8 cellular contexts compared by ENCODE assay signal in the genomic region with DNA sequence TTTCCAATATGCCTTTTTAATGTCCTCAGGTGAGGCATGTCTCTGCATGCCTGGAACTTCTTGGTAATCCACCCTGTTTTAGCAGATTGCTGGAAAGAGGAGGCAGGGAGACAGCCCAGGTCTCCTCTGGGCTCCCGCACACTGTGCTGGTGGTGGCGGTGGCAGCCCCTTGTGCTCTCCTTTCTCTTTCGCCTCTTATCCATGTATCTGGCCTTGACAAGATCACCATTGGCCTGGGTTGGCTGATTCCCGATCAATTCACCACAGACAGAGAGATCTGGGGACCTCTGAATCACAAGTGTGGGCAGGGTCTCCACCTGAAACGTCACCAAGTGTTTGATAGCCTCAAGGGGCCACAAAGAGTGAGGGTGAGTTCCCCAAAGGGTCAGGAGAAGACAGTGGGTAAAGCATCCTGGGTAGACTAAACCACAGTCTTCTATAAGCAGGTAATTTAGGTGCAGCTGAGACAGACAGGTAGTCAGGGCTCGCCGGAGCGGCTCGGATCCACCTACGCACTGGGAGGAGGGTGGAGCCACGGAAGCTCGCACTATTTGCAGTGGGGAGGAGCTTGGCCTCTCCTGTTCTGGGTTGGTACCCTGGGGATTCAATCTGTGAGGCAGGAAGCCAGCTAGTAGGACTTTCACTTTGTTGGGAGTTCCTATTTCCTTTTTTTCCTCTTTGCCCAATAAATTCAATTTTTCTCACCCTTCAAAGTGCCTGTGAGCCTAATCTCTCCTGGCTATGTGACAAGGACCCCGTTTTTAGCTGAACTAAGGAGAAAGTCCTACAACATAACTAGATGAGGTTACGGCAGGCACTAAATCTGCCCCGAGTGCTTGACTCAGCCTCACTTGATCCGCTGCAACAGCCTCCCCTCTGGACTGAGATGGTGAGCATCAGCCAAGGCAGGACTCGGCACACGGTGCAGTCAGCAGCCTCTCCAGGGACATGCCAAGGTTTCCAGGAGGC. TPM values are rescaled to one million over a fixed set of nuclear protein-coding genes. Genes with fewer than 3 reads are reported as not detected.
DNase-seq lines count a peak whose midpoint lies in the region; ATAC-seq and TF ChIP-seq lines count a peak whose summit lies in the region.

No MANE protein-coding gene starts in this region.

- H4K8ac ChIP-seq in neuronal stem cell (ENCODE audit: low read depth, low read length) = no peak overlapping the region

- H3K79me1 ChIP-seq in neuronal stem cell (ENCODE audit: low read depth, low read length) = no peaks in the 10 kb centered on the region

- H3K4me3 ChIP-seq in neuronal stem cell (ENCODE audit: low read length in 2 of 2) = no peak overlapping the region
- peak overlapping the region; percentile 22 to 48 (median 32) for H3K4me3 ChIP-seq in tibial nerve

- no peak overlapping the region for H3K23ac ChIP-seq in neuronal stem cell (ENCODE audit: low read depth, low read length, poor library complexity)

- peak overlapping the region; percentile 92 for H3K18ac ChIP-seq in neuronal stem cell (ENCODE audit: low read length)

- H3K36me3 Mint-ChIP-seq in activated CD4-positive, alpha-beta memory T cell treated with anti-CD3 and anti-CD28 coated beads, Interleukin-2, amount 10 ng/mL, durations not matched to agents 7 days and 5 days (ENCODE audit: low read depth) = no peaks in the 10 kb centered on the region

- H3K27me3 ChIP-seq in neuronal stem cell (ENCODE audit: control insufficient read depth in 3 of 3, insufficient read depth in 3 of 3, low read depth in 1 of 3, low read length in 3 of 3) (no peaks in the 10 kb centered on the region), tibial nerve (peaks cover 0 to 4% of the 10 kb centered on the region in 2 donors)

- no peaks in the 10 kb centered on the region for H3K36me3 ChIP-seq in neuronal stem cell (replicated peaks in 1 of 2; ENCODE audit: control insufficient read depth in 2 of 2, insufficient read depth in 2 of 2, low read length in 2 of 2)
- H3K36me3 ChIP-seq in tibial nerve = no peaks in the 10 kb centered on the region

- H3K4me3 Mint-ChIP-seq in activated CD4-positive, alpha-beta memory T cell treated with anti-CD3 and anti-CD28 coated beads, Interleukin-2, amount 10 ng/mL, durations not matched to agents 7 days and 5 days = peak overlapping the region; percentile 4

- no peak overlapping the region for H2BK15ac ChIP-seq in neuronal stem cell (ENCODE audit: low read length)

- no peak overlapping the region for H4K91ac ChIP-seq in neuronal stem cell (ENCODE audit: low read depth, low read length, poor library complexity)

- H3K4ac ChIP-seq in neuronal stem cell (ENCODE audit: low read length) = no peak overlapping the region

- H3K4me2 ChIP-seq in neuronal stem cell (ENCODE audit: insufficient read depth, low read length, poor library complexity, severe bottlenecking) = no peak overlapping the region

- H2BK12ac ChIP-seq in neuronal stem cell (ENCODE audit: low read length) = peak overlapping the region; percentile 18

- peak; percentile 17 for DNase-seq in NCI-H1092 treated with DMSO at 0.1 percent for 48 hours (lab: John Stamatoyannopoulos, UW)
- DNase-seq in NCI-H1092 (lab: John Stamatoyannopoulos, UW) = no peak
- peak; percentile 46 for DNase-seq in NCI-H2081 treated with DMSO at 0.1 percent for 48 hours (lab: John Stamatoyannopoulos, UW)
- DNase-seq in activated CD4-positive, alpha-beta memory T cell treated with anti-CD3 and anti-CD28 coated beads, Interleukin-2, amount 10 ng/mL, durations not matched to agents 7 days and 5 days = peak; percentile 17
- peak; percentile 39 for DNase-seq in fibroblast of gingiva (ENCODE audit: low read depth)
- DNase-seq in neuronal stem cell (ENCODE audit: low spot score) = no peak
- DNase-seq in tibial nerve (ENCODE audit: low spot score in 2 of 2) = peak; percentile 33 to 52

- H3K14ac ChIP-seq in neuronal stem cell (ENCODE audit: low read length) = no peak overlapping the region

- no peaks in the 10 kb centered on the region for H3K9me3 Mint-ChIP-seq in activated CD4-positive, alpha-beta memory T cell treated with anti-CD3 and anti-CD28 coated beads, Interleukin-2, amount 10 ng/mL, durations not matched to agents 7 days and 5 days

- H3K27me3 Mint-ChIP-seq in activated CD4-positive, alpha-beta memory T cell treated with anti-CD3 and anti-CD28 coated beads, Interleukin-2, amount 10 ng/mL, durations not matched to agents 7 days and 5 days = peaks cover 16% of the 10 kb centered on the region

- no peak overlapping the region for H2AK5ac ChIP-seq in neuronal stem cell (ENCODE audit: low read depth, low read length)

- POLR2A ChIA-PET in activated CD4-positive, alpha-beta memory T cell treated with anti-CD3 and anti-CD28 coated beads, Interleukin-2, amount 10 ng/mL, durations not matched to agents 7 days and 5 days (lab: Charles Lee) = no interaction called here

- H2BK120ac ChIP-seq in neuronal stem cell (ENCODE audit: low read depth, low read length) = peak overlapping the region; percentile 48

- peaks cover 8% of the 10 kb centered on the region for H3K4me1 Mint-ChIP-seq in activated CD4-positive, alpha-beta memory T cell treated with anti-CD3 and anti-CD28 coated beads, Interleukin-2, amount 10 ng/mL, durations not matched to agents 7 days and 5 days

- peak; percentile 97 for ATAC-seq in HG02884 (IDR thresholded peaks at IDR 0.05; ENCODE audit: unreplicated experiment)

- no peak overlapping the region for H3K9ac ChIP-seq in neuronal stem cell (ENCODE audit: low read depth, low read length, poor library complexity)

- CTCF ChIA-PET in activated CD4-positive, alpha-beta memory T cell treated with anti-CD3 and anti-CD28 coated beads, Interleukin-2, amount 10 ng/mL, durations not matched to agents 7 days and 5 days (lab: Charles Lee) = no interaction called here

- TF ChIP-seq POLR2A in tibial nerve (IDR thresholded peaks at IDR 0.05) = no peak

- peak overlapping the region; percentile 2 for H2BK5ac ChIP-seq in neuronal stem cell (ENCODE audit: low read length)

- no peak for TF ChIP-seq CTCF in tibial nerve (IDR thresholded peaks at IDR 0.05)

- peaks cover 0 to 4% of the 10 kb centered on the region in 2 donors for H3K9me3 ChIP-seq in neuronal stem cell (replicated peaks in 1 of 2; ENCODE audit: control insufficient read depth in 2 of 2, insufficient read depth in 1 of 2, low read depth in 1 of 2, low read length in 2 of 2)
- H3K9me3 ChIP-seq in tibial nerve = no peaks in the 10 kb centered on the region

- TF ChIP-seq EP300 in tibial nerve (IDR thresholded peaks at IDR 0.05) = peak in 1 of 2 donors; percentile 45

- peak overlapping the region; percentile 12 for H2AFZ ChIP-seq in neuronal stem cell (ENCODE audit: low read length)

- H3K4me1 ChIP-seq in neuronal stem cell (ENCODE audit: control insufficient read depth in 2 of 2, insufficient read depth in 1 of 2, low read depth in 1 of 2, low read length in 2 of 2) (peaks cover 2 to 17% of the 10 kb centered on the region in 2 donors), tibial nerve (peaks cover 0 to 20% (median 0%) of the 10 kb centered on the region in 4 donors)

- H3K27ac Mint-ChIP-seq in activated CD4-positive, alpha-beta memory T cell treated with anti-CD3 and anti-CD28 coated beads, Interleukin-2, amount 10 ng/mL, durations not matched to agents 7 days and 5 days = no peak overlapping the region

- WGBS in neuronal stem cell (ENCODE audit: extremely low coverage in 2 of 2, insufficient read length in 2 of 2, insufficient replicate concordance in 1 of 2), 2 donors = no CpG with 5 or more reads among the region's 18 CpGs
- 41 to 42% methylated on average over 18 of the region's 18 CpGs for WGBS in tibial nerve, 2 donors

- H3K27ac ChIP-seq in neuronal stem cell (replicated peaks; ENCODE audit: low read length) (peak overlapping the region; percentile 61), tibial nerve (peak overlapping the region in 2 of 4 donors; percentile 68 to 81)

RNA-seq across cellular contexts. Expression of a gene that starts 57.6 kb away (rescaled TPM):
- total RNA-seq in activated CD4-positive, alpha-beta memory T cell treated with anti-CD3 and anti-CD28 coated beads, Interleukin-2, amount 10 ng/mL, durations not matched to agents 7 days and 5 days = not detected
- polyA plus RNA-seq in neuronal stem cell (2013, experiment 1 of 2) = 3.2 TPM
- polyA plus RNA-seq in neuronal stem cell (2013, experiment 2 of 2) = 3.4 TPM
- total RNA-seq in tibial nerve = 1 to 10 TPM; 1.3 to 5.1 (median 3.4) TPM

Comparison
In these comparisons a context has a peak if more than half of its experiments do, and no peak if none do; other contexts are left out.
1. DNase-seq: peak in NCI-H1092 treated with DMSO at 0.1 percent for 48 hours (single experiment), NCI-H2081 treated with DMSO at 0.1 percent for 48 hours (single experiment), activated CD4-positive, alpha-beta memory T cell treated with anti-CD3 and anti-CD28 coated beads, Interleukin-2, amount 10 ng/mL, durations not matched to agents 7 days and 5 days (single experiment), fibroblast of gingiva (single experiment) and tibial nerve (2 of 2); none in NCI-H1092 (single experiment) and neuronal stem cell (single experiment).
2. H3K4me3 ChIP-seq: peak in tibial nerve (4 of 4); none in neuronal stem cell (0 of 2).